18 cellular contexts compared by ENCODE assay signal in the genomic region with DNA sequence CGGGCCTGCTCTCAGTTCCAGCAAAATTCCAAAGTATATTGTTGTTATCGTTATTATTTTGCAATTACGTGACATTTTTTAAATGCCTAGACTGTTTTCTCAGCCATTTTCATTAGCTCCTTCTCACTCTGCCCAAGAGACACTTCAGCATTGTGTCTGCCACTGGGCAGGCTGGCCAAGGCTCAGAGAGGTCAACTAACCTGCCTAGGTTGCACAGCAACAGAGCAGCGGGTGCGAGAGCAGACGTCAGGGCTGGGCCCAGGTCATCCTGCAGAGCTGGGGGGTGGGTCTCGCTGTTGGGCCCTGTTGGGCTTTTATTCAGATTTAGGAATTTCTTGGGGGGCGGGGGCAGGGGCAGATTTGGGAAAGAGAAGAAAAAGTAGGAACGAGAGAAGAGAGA. TPM values are rescaled to one million over a fixed set of nuclear protein-coding genes. Genes with fewer than 3 reads are reported as not detected.
DNase-seq lines count a peak whose midpoint lies in the region; ATAC-seq, FAIRE-seq and TF ChIP-seq lines count a peak whose summit lies in the region.
"Had no signal": no experiment of that assay in that cellular context is flagged by ENCODE, and none has a peak within 500 bp of the region (broad histone marks: within the 10 kb centered on the region; RNA-seq: fewer than 3 reads in every experiment).

No MANE protein-coding gene starts in this region.

- CTCF ChIA-PET in HEK293 (lab: Yijun Ruan, JAX): no interaction called here
- CTCF ChIA-PET in K562 (lab: Yijun Ruan, JAX; ENCODE audit: low intra/inter-chr PET ratio): no interaction called here

- no peak for TF ChIP-seq RAD21 in K562 (CRISPR knock-in tag; conservative IDR thresholded peaks at IDR 0.05 in 1 of 2, IDR thresholded peaks at IDR 0.05 in 1 of 2)

- in situ Hi-C loops in K562 (cut with MboI): no loop called here

- H2AFZ ChIP-seq in K562 (ENCODE audit: low read depth, low read length) (no peak overlapping the region), neural progenitor cell (replicated peaks) (no peak overlapping the region)

- TF ChIP-seq CTCF in HEK293 (tag by site-specific recombination; IDR thresholded peaks at IDR 0.05) (no peak), K562 (IDR thresholded peaks at IDR 0.05 in 2 of 3, conservative IDR thresholded peaks at IDR 0.05 in 1 of 3; ENCODE audit: insufficient read depth in 2 of 3, low read depth in 1 of 3, low read length in 3 of 3) (no peak), neural progenitor cell (IDR thresholded peaks at IDR 0.05) (no peak), kidney (IDR thresholded peaks at IDR 0.05; ENCODE audit: borderline replicate concordance, extremely low read depth, insufficient read depth) (no peak)

- H3K36me3 ChIP-seq in HEK293 (ENCODE audit: control insufficient read depth in 2 of 2, insufficient read depth in 1 of 2, low read length in 2 of 2) (no peaks in the 10 kb centered on the region), K562 (ENCODE audit: control insufficient read depth, insufficient read depth, low read length) (no peaks in the 10 kb centered on the region), neural progenitor cell (no peaks in the 10 kb centered on the region), kidney (ENCODE audit: control insufficient read depth in 1 of 2, insufficient read depth in 2 of 2, low read length in 2 of 2) (no peaks in the 10 kb centered on the region)
- H3K36me3 ChIP-seq: BE2C; BLaER1 treated with 17β-estradiol and CSF1 and Interleukin-3, amounts not matched to agents 10 nM and 100 nM had no signal

- no peaks in the 10 kb centered on the region for H3K9me3 Mint-ChIP-seq in neural progenitor cell

- no peak for TF ChIP-seq EP300 in K562 (IDR thresholded peaks at IDR 0.05; ENCODE audit: low read length)

- no peak overlapping the region for H3K27ac Mint-ChIP-seq in neural progenitor cell
- H3K27ac Mint-ChIP-seq: CD14-positive monocyte; CD4-positive, alpha-beta memory T cell had no signal

- POLR2A ChIA-PET in HEK293 (lab: Yijun Ruan, JAX) (no interaction called here), K562 (lab: Yijun Ruan, JAX) (no interaction called here)

- H4K20me1 ChIP-seq in K562 (replicated peaks; ENCODE audit: control insufficient read depth, insufficient read depth, low read length): no peaks in the 10 kb centered on the region
- no peaks in the 10 kb centered on the region for H4K20me1 ChIP-seq in neural progenitor cell (ENCODE audit: low read depth)
- H4K20me1 ChIP-seq: BLaER1 treated with 17β-estradiol and CSF1 and Interleukin-3, amounts not matched to agents 10 nM and 100 nM had no signal

- H3K4me1 ChIP-seq in HEK293 (ENCODE audit: control insufficient read depth, insufficient read depth, low read length) (no peaks in the 10 kb centered on the region), K562 (replicated peaks in 1 of 2; ENCODE audit: control insufficient read depth in 2 of 2, insufficient read depth in 2 of 2, low read length in 2 of 2) (peaks cover 10 to 51% of the 10 kb centered on the region in 2 experiments; a peak in 4 of 5 replicates), neural progenitor cell (peaks cover 39% of the 10 kb centered on the region), kidney (ENCODE audit: control insufficient read depth in 1 of 2, insufficient read depth in 1 of 2, low read depth in 1 of 2, low read length in 2 of 2) (peaks cover 0 to 4% of the 10 kb centered on the region in 2 donors)
- H3K4me1 ChIP-seq: BE2C had no signal

- H3K36me3 Mint-ChIP-seq in neural progenitor cell: no peaks in the 10 kb centered on the region
- H3K36me3 Mint-ChIP-seq: CD4-positive, alpha-beta memory T cell had no signal

- BruUV-seq in K562 (replicated peaks; lab: Mats Ljungman, UMichigan): no TSS peak

- H3F3A ChIP-seq in neural progenitor cell (ENCODE audit: low read depth): peaks cover 61% of the 10 kb centered on the region

- H3K4me3 Mint-ChIP-seq in neural progenitor cell: peak overlapping the region; percentile 33
- H3K4me3 Mint-ChIP-seq: CD14-positive monocyte; CD4-positive, alpha-beta memory T cell had no signal

- H3K27me3 ChIP-seq in K562 (ENCODE audit: control insufficient read depth in 2 of 2, insufficient read depth in 2 of 2, low read length in 2 of 2) (no peaks in the 10 kb centered on the region), neural progenitor cell (peaks cover 71% of the 10 kb centered on the region)
- H3K27me3 ChIP-seq: BE2C had no signal

- no peak overlapping the region for H3K4me3 ChIP-seq in HEK293 (ENCODE audit: low read depth, low read length)
- H3K4me3 ChIP-seq in K562: no peak overlapping the region
- no peak overlapping the region for H3K4me3 ChIP-seq in neural progenitor cell
- H3K4me3 ChIP-seq in kidney (ENCODE audit: low read length in 2 of 2): no peak overlapping the region
- H3K4me3 ChIP-seq: BLaER1 treated with 17β-estradiol and CSF1 and Interleukin-3, amounts not matched to agents 10 nM and 100 nM had no signal

- no peak overlapping the region for H3K27ac ChIP-seq in HEK293 (ENCODE audit: extremely low read depth, low read depth, low read length)
- no peak overlapping the region for H3K27ac ChIP-seq in K562 (ENCODE audit: extremely low read depth, low read depth, low read length)
- no peak overlapping the region for H3K27ac ChIP-seq in neural progenitor cell
- H3K27ac ChIP-seq in kidney (ENCODE audit: low read depth in 2 of 2, low read length in 2 of 2): no peak overlapping the region
- H3K27ac ChIP-seq: BLaER1 treated with 17β-estradiol and CSF1 and Interleukin-3, amounts not matched to agents 10 nM and 100 nM had no signal

- H3K79me2 ChIP-seq in K562 (ENCODE audit: control insufficient read depth, insufficient read depth, low read length): no peaks in the 10 kb centered on the region
- H3K79me2 ChIP-seq in neural progenitor cell (ENCODE audit: low read depth): no peaks in the 10 kb centered on the region

- no peak for FAIRE-seq in K562 (lab: Jason Lieb, UNC)
- FAIRE-seq in kidney (lab: Jason Lieb, UNC): no peak
- FAIRE-seq: G401.6, GM12892 had no signal

- peaks cover 34% of the 10 kb centered on the region for H3K27me3 Mint-ChIP-seq in neural progenitor cell (ENCODE audit: insufficient read depth, low read depth)

- intact Hi-C loops in K562 (cut with micrococcal nuclease) (no loop called here), kidney (cut with DNase I) (no loop called here)

- no peaks in the 10 kb centered on the region for H3K9me3 ChIP-seq in HEK293 (ENCODE audit: control insufficient read depth, insufficient read depth, low read depth, low read length)
- H3K9me3 ChIP-seq in K562 (replicated peaks; ENCODE audit: control insufficient read depth, insufficient read depth, low read depth, low read length): peaks cover 7% of the 10 kb centered on the region
- no peaks in the 10 kb centered on the region for H3K9me3 ChIP-seq in neural progenitor cell (ENCODE audit: low read depth)
- no peaks in the 10 kb centered on the region for H3K9me3 ChIP-seq in kidney (ENCODE audit: control insufficient read depth in 1 of 2, low read length in 2 of 2)
- H3K9me3 ChIP-seq: BE2C; BLaER1 treated with 17β-estradiol and CSF1 and Interleukin-3, amounts not matched to agents 10 nM and 100 nM; Caco-2 had no signal

- H3K9me1 ChIP-seq in K562 (ENCODE audit: control insufficient read depth, insufficient read depth, low read length): no peaks in the 10 kb centered on the region

- no peak overlapping the region for H3K9ac ChIP-seq in K562 (ENCODE audit: insufficient read depth in 1 of 2, low read depth in 2 of 2, low read length in 2 of 2)
- H3K9ac ChIP-seq in neural progenitor cell: no peak overlapping the region
- no peak overlapping the region for H3K9ac ChIP-seq in kidney (ENCODE audit: low read length in 2 of 2)
- H3K9ac ChIP-seq: BLaER1 treated with 17β-estradiol and CSF1 and Interleukin-3, amounts not matched to agents 10 nM and 100 nM had no signal

- H3K4me2 ChIP-seq in K562 (ENCODE audit: insufficient read depth, low read length): no peak overlapping the region
- H3K4me2 ChIP-seq in neural progenitor cell: no peak overlapping the region
- H3K4me2 ChIP-seq: BLaER1 treated with 17β-estradiol and CSF1 and Interleukin-3, amounts not matched to agents 10 nM and 100 nM had no signal

- WGBS in K562 (ENCODE audit: insufficient coverage, low coverage, missing lambda C conversion rate): 74% methylated on average over 6 of the region's 9 CpGs

- DNase-seq in K562 (ENCODE audit: extremely low read depth in 1 of 4, low spot score in 3 of 4) (no peak), neural progenitor cell (ENCODE audit: low spot score) (no peak), HuH-7 (ENCODE audit: low spot score) (no peak), kidney (no peak), CD1c-positive myeloid dendritic cell (ENCODE audit: extremely low spot score) (no peak)
- DNase-seq: BE2C; Caco-2; CD4-positive, alpha-beta memory T cell; DMS153; DND-41; GOT3; H7; HCEC 1CT had no signal

- TF ChIP-seq POLR2A in K562 (conservative IDR thresholded peaks at IDR 0.05): no peak

- no peak for ATAC-seq in K562

- H3K4me1 Mint-ChIP-seq in neural progenitor cell: peaks cover 46% of the 10 kb centered on the region

TF ChIP-seq in HEK293, 187 proteins besides CTCF, POLR2A, EP300 and RAD21 (continues in another document):
- 0 out of 2 replicates have a peak, but pooled peaks have one; percentile 20 for TF ChIP-seq ZNF768 (tag by site-specific recombination; IDR thresholded peaks at IDR 0.05)

TF ChIP-seq in K562, 482 proteins besides CTCF, POLR2A, EP300 and RAD21 (continues in another document):
- no peak for TF ChIP-seq ZNF766 (CRISPR knock-in tag; conservative IDR thresholded peaks at IDR 0.05)
- peak; percentile 79 for TF ChIP-seq BCOR (IDR thresholded peaks at IDR 0.05)

RNA-seq across cellular contexts. Expression of a gene that starts 19.4 kb away (rescaled TPM):
- 7.1 and 13.9 TPM in 2 replicates for total RNA-seq in K562 (2011; cell fraction: chromatin; rRNA removed; ENCODE audit: low replicate concordance)
- total RNA-seq in K562 (2011; cell fraction: nucleolus; rRNA removed): 20.5 and 24.5 TPM in 2 replicates
- total RNA-seq in K562 (2011; cell fraction: nucleoplasm; rRNA removed): 10.9 and 11.1 TPM in 2 replicates
- 19.2 and 23.5 TPM in 2 replicates for total RNA-seq in K562 (2014; rRNA removed)
- total RNA-seq in K562 (2014; rRNA removed; fragmentation: Illumina TruSeq; extraction: Trizol): 3.5 and 4.0 TPM in 2 replicates
- 2.8 and 3.5 TPM in 2 replicates for total RNA-seq in K562 (2015; rRNA removed; fragmentation: Illumina TruSeq; extraction: Trizol)
- total RNA-seq in K562 (2021): 21.1 and 21.9 TPM in 2 replicates
- 9.2 and 17.4 TPM in 2 replicates for polyA plus RNA-seq in K562 (2011; rRNA removed)
- polyA plus RNA-seq in K562 (2011; cell fraction: cytosol; rRNA removed): 12.9 and 29.1 TPM in 2 replicates
- polyA plus RNA-seq in K562 (2011; cell fraction: nucleus; rRNA removed): 25.4 and 25.7 TPM in 2 replicates
- 10.9 and 13.2 TPM in 2 replicates for polyA plus RNA-seq in K562 (2012)
- polyA plus RNA-seq in K562 (2014; fragmentation: Illumina TruSeq; extraction: Trizol): 3.9 and 5.2 TPM in 2 replicates
- 10 to 100 TPM in 1 of 2 experiments, 1 to 10 TPM in 1; 9.3 to 18.7 TPM for polyA plus RNA-seq in K562 (2014; fragmentation: Nextera tagmentation; extraction: Ambion mirVana)
- 11.0 and 13.0 TPM in 2 replicates for polyA plus RNA-seq in K562 (2014; rRNA removed)
- polyA minus RNA-seq in K562 (2011; rRNA and poly(A)+ RNA removed): 4.8 and 6.4 TPM in 2 replicates
- polyA minus RNA-seq in K562 (2011; cell fraction: cytosol; rRNA and poly(A)+ RNA removed): 11.8 and 22.5 TPM in 2 replicates
- 7.5 and 8.9 TPM in 2 replicates for polyA minus RNA-seq in K562 (2011; cell fraction: nucleus; rRNA and poly(A)+ RNA removed)
- 47.8 and 49.3 TPM in 2 replicates for total RNA-seq in neural progenitor cell (ENCODE audit: low replicate concordance)
- 54.8 TPM for total RNA-seq in kidney
- polyA plus RNA-seq in kidney (ENCODE audit: insufficient read depth, low read depth, low replicate concordance): 192 TPM
